Comparison of ENCODE assay signal across 8 cellular contexts in genomic region chr11:15074206-15075161, GRCh38. TPM values are rescaled to one million over a fixed set of nuclear protein-coding genes. Genes with fewer than 3 reads are reported as not detected.
DNase-seq lines count a peak whose midpoint lies in the region; ATAC-seq and TF ChIP-seq lines count a peak whose summit lies in the region.

No MANE protein-coding gene starts in this region.

- peak; percentile 82 for TF ChIP-seq CTCF in AG04449 (IDR thresholded peaks at IDR 0.05; ENCODE audit: insufficient read depth, low read length, missing control alignments)
- TF ChIP-seq CTCF in kidney epithelial cell (IDR thresholded peaks at IDR 0.05; ENCODE audit: insufficient read depth, low read length, poor library complexity, severe bottlenecking) = peak; percentile 73

- H3K36me3 ChIP-seq in kidney epithelial cell (ENCODE audit: control insufficient read depth, insufficient read depth, low read length) = no peaks in the 10 kb centered on the region

- DNase-seq in AG04449 (ENCODE audit: low read depth, low spot score) (no peak), NCI-H2196 (lab: John Stamatoyannopoulos, UW; ENCODE audit: unreplicated experiment) (peak; percentile 86), kidney epithelial cell (ENCODE audit: low read depth) (peak; percentile 41)
- DNase-seq in activated CD4-positive, CD25-positive, alpha-beta regulatory T cell (lab: John Stamatoyannopoulos, UW) = peak; percentile 57 to 85 (median 66)
- DNase-seq in central memory CD4-positive, alpha-beta T cell = peak; percentile 74
- peak; percentile 90 for DNase-seq in stimulated activated CD4-positive, alpha-beta T cell treated with anti-CD3 and anti-CD28 coated beads, Interleukin-1b, Interleukin-23, amount 100 ng/mL, for 48 hours

- H3K4me3 ChIP-seq in AG04449 (ENCODE audit: low read depth, low read length) (peak overlapping the region; percentile 29; the same call in 1 of the 2 replicates), kidney epithelial cell (ENCODE audit: low read depth, low read length) (peak overlapping the region; percentile 34)

- ATAC-seq in GM18870 (IDR thresholded peaks at IDR 0.05; ENCODE audit: unreplicated experiment) = peak; percentile 75
- peak; percentile 84 for ATAC-seq in HG03108 (IDR thresholded peaks at IDR 0.05; ENCODE audit: unreplicated experiment)

- H3K27me3 ChIP-seq in kidney epithelial cell (ENCODE audit: control insufficient read depth, insufficient read depth, low read length) = peaks cover 31% of the 10 kb centered on the region

- CTCF ChIA-PET in AG04449 (lab: Yijun Ruan, JAX) = interaction anchor here (0.9 to 7.2 kb wide), 25 partner anchors 8 to 298 kb away, joined by 3 to 110 read pairs (median 4); no protein-coding TSS in a partner anchor

- POLR2A ChIA-PET in AG04449 (lab: Yijun Ruan, JAX) = no interaction called here

RNA-seq across cellular contexts. Expression of gene CALCB, which starts 1.1 kb away (rescaled TPM):
- 1.2 and 2.4 TPM in 2 replicates for total RNA-seq in kidney epithelial cell

RNA-seq across cellular contexts. Expression of gene INSC, which starts 40.2 kb away (rescaled TPM):
- total RNA-seq in kidney epithelial cell = 0.27 and 0.33 TPM in 2 replicates
